Comparison of ENCODE assay signal across 2 cellular contexts in the genomic region with DNA sequence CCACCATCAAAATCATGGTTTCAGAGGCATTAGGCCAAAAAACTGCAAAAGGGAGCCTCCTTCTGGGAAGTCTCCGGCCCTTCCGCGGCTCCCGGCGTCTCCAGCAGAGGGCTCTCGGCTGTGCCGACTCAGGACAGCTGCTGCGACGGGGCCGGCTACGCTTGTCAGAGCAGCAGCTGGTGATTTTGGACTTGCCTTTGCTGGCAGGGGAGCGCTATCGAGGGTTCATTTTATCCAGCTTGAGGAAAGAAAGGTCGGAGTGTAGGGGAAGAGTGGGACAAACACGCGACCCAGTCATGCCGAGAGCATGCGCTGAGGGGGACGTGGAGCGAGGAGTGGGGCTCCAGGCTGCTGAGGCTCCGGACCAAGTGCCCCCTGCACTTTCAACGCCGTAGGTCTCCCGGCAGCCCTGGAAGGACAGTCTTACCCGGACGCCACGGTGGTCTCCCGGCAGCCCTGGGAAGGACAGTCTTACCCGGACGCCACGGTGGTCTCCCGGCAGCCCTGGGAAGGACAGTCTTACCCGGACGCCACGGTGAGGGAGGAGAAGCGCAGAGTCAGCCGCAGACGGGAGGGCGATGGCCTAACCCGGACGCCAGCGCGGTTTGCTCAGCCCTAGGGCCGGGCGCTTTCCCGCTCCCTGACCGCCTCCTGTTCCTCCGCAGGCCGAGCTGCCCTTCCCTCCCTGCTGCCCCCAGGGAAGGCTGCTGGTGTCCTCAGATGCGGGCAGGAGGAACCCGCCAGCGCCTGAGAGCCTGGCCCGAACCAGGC.
TF ChIP-seq lines count a peak whose summit lies in the region.

No MANE protein-coding gene starts in this region.

TF ChIP-seq in IMR-90, 13 proteins besides CTCF, POLR2A, EP300 and RAD21 (continued from another document):
- TF ChIP-seq, protein P1, sequence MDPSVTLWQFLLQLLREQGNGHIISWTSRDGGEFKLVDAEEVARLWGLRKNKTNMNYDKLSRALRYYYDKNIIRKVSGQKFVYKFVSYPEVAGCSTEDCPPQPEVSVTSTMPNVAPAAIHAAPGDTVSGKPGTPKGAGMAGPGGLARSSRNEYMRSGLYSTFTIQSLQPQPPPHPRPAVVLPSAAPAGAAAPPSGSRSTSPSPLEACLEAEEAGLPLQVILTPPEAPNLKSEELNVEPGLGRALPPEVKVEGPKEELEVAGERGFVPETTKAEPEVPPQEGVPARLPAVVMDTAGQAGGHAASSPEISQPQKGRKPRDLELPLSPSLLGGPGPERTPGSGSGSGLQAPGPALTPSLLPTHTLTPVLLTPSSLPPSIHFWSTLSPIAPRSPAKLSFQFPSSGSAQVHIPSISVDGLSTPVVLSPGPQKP (IDR thresholded peaks at IDR 0.05; ENCODE audit: borderline replicate concordance, low read depth, low read length), result no peak
- TF ChIP-seq MAFK (IDR thresholded peaks at IDR 0.05; ENCODE audit: low read depth, low read length), result peak; percentile 6; the same call in 1 of the 2 replicates
- TF ChIP-seq SMC3 (IDR thresholded peaks at IDR 0.05; ENCODE audit: low read depth, low read length), result peak; percentile 90

TF ChIP-seq in WTC11, 78 proteins besides CTCF, POLR2A, EP300 and RAD21 (continued from another document):
- TF ChIP-seq, protein P2, sequence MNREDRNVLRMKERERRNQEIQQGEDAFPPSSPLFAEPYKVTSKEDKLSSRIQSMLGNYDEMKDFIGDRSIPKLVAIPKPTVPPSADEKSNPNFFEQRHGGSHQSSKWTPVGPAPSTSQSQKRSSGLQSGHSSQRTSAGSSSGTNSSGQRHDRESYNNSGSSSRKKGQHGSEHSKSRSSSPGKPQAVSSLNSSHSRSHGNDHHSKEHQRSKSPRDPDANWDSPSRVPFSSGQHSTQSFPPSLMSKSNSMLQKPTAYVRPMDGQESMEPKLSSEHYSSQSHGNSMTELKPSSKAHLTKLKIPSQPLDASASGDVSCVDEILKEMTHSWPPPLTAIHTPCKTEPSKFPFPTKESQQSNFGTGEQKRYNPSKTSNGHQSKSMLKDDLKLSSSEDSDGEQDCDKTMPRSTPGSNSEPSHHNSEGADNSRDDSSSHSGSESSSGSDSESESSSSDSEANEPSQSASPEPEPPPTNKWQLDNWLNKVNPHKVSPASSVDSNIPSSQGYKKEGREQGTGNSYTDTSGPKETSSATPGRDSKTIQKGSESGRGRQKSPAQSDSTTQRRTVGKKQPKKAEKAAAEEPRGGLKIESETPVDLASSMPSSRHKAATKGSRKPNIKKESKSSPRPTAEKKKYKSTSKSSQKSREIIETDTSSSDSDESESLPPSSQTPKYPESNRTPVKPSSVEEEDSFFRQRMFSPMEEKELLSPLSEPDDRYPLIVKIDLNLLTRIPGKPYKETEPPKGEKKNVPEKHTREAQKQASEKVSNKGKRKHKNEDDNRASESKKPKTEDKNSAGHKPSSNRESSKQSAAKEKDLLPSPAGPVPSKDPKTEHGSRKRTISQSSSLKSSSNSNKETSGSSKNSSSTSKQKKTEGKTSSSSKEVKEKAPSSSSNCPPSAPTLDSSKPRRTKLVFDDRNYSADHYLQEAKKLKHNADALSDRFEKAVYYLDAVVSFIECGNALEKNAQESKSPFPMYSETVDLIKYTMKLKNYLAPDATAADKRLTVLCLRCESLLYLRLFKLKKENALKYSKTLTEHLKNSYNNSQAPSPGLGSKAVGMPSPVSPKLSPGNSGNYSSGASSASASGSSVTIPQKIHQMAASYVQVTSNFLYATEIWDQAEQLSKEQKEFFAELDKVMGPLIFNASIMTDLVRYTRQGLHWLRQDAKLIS (CRISPR knock-in tag; IDR thresholded peaks at IDR 0.05; ENCODE audit: borderline replicate concordance), result peak; percentile 25; the same call in 1 of the 2 replicates
- TF ChIP-seq ETV6 (CRISPR knock-in tag; IDR thresholded peaks at IDR 0.05) (peak; percentile 25; the same call in 1 of the 2 replicates), ZNF138 (CRISPR knock-in tag; conservative IDR thresholded peaks at IDR 0.05) (peak; percentile 56; the same call in 1 of the 2 replicates), ZNF416 (CRISPR knock-in tag; IDR thresholded peaks at IDR 0.05) (0 out of 2 replicates have a peak, but pooled peaks have one; percentile 42), FOXJ3 (CRISPR knock-in tag; IDR thresholded peaks at IDR 0.05; ENCODE audit: borderline replicate concordance) (no peak)
- TF ChIP-seq, protein P3, sequence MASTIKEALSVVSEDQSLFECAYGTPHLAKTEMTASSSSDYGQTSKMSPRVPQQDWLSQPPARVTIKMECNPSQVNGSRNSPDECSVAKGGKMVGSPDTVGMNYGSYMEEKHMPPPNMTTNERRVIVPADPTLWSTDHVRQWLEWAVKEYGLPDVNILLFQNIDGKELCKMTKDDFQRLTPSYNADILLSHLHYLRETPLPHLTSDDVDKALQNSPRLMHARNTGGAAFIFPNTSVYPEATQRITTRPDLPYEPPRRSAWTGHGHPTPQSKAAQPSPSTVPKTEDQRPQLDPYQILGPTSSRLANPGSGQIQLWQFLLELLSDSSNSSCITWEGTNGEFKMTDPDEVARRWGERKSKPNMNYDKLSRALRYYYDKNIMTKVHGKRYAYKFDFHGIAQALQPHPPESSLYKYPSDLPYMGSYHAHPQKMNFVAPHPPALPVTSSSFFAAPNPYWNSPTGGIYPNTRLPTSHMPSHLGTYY (CRISPR knock-in tag; IDR thresholded peaks at IDR 0.05), result no peak
- TF ChIP-seq, protein P4, sequence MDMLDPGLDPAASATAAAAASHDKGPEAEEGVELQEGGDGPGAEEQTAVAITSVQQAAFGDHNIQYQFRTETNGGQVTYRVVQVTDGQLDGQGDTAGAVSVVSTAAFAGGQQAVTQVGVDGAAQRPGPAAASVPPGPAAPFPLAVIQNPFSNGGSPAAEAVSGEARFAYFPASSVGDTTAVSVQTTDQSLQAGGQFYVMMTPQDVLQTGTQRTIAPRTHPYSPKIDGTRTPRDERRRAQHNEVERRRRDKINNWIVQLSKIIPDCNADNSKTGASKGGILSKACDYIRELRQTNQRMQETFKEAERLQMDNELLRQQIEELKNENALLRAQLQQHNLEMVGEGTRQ (CRISPR knock-in tag; IDR thresholded peaks at IDR 0.05), result no peak
- TF ChIP-seq, protein P5, sequence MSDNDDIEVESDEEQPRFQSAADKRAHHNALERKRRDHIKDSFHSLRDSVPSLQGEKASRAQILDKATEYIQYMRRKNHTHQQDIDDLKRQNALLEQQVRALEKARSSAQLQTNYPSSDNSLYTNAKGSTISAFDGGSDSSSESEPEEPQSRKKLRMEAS (CRISPR knock-in tag; IDR thresholded peaks at IDR 0.05), result 0 out of 2 replicates have a peak, but pooled peaks have one; percentile 36
TF ChIP-seq in WTC11: peak in this region for 8.
